Comparison of ENCODE assay signal across 15 cellular contexts in the genomic region with DNA sequence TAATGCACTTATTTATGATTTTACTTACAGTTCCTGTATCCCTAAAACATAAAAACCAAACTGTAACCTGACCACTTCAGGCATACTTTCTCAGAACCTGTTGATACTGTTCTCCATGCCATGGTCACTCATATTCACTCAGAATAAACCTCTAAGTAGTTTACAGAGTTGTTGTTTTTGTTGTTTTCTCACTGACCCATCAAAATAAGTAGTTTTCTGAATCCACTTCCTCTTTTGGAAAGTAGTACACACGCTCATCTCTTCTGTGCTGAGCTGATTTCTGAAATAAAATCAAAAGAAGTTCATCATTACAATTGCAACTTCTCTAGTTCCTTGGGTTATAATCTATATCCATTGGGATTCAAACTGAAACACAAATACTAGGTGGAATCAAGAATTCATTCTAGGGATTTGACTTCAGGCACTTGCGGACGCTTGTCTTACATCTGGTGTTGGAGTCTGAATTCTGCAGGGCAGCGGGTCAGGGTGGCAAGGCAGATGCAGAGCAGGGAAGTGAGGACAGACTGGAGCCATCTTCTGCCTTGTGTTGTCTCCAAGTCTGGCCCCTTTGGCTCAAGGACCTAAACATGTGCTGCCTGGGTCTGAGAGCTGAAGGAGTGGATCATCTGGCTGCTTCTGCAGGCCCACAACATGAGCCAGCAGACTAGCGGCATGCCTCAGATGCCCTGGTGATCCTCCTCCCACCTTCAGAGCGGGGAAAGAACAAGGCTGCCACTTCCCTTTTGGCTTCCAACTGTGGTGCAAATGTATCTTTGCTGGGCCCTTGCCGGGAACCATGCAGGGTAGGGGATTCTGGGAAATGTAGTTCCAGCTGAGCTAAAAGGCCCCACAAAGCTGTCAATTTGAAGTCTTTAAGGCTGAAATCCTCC.
DNase-seq lines count a peak whose midpoint lies in the region; ATAC-seq, FAIRE-seq and TF ChIP-seq lines count a peak whose summit lies in the region.
"Had no signal": no experiment of that assay in that cellular context is flagged by ENCODE, and none has a peak within 500 bp of the region (broad histone marks: within the 10 kb centered on the region; RNA-seq: fewer than 3 reads in every experiment).

No MANE protein-coding gene starts in this region.

- POLR2A ChIA-PET in A673 (lab: Charles Lee; ENCODE audit: low non-redundant PET) (no interaction called here), endothelial cell of umbilical vein (lab: Charles Lee) (interaction anchor here (2.1 kb wide), 1 partner anchor 38 kb away, joined by 7 read pairs; no protein-coding TSS in a partner anchor)

- no peak overlapping the region for H3K9ac ChIP-seq in H9 (ENCODE audit: extremely low read depth, insufficient read length, low read length)
- no peak overlapping the region for H3K9ac ChIP-seq in endothelial cell of umbilical vein (replicated peaks; ENCODE audit: extremely low read depth, insufficient read depth, low read length)

- H3K14ac ChIP-seq in H9 (ENCODE audit: insufficient read depth, low read length), result peak overlapping the region; percentile 21; the same call in 1 of the 2 replicates

- H2BK15ac ChIP-seq in H9 (ENCODE audit: low read depth, low read length), result no peak overlapping the region

- ATAC-seq in RWPE2 (ENCODE audit: low read depth), result no peak

- no peak overlapping the region for H4K8ac ChIP-seq in H9 (replicated peaks; ENCODE audit: insufficient read length, low read depth, low read length)

- CTCF ChIA-PET in A673 (lab: Charles Lee) (no interaction called here), endothelial cell of umbilical vein (lab: Charles Lee) (no interaction called here)

- H3K79me2 ChIP-seq in H9 (ENCODE audit: insufficient read depth, low read length), result no peaks in the 10 kb centered on the region
- H3K79me2 ChIP-seq in endothelial cell of umbilical vein (ENCODE audit: control insufficient read depth, insufficient read depth, low read length), result no peaks in the 10 kb centered on the region

- H3T11ph ChIP-seq in H9 (ENCODE audit: low read length), result no peak overlapping the region

- intact Hi-C loops in A673 (cut with micrococcal nuclease; ENCODE audit: unreplicated experiment), result no loop called here
- intact Hi-C loops in endothelial cell of umbilical vein (cut with micrococcal nuclease), result loop anchor here (5.0 kb wide), 1 partner anchor 79 kb away; no protein-coding TSS in a partner anchor

- H3K4me3 Mint-ChIP-seq in H9, result no peak overlapping the region
- H3K4me3 Mint-ChIP-seq: activated CD8-positive, alpha-beta T cell treated with anti-CD3 and anti-CD28 coated beads for 36 hours; HFFc6 had no signal

- H3K36me3 ChIP-seq in A673 (ENCODE audit: insufficient read depth, low read length, poor library complexity, severe bottlenecking) (no peaks in the 10 kb centered on the region), RWPE2 (ENCODE audit: low read depth) (no peaks in the 10 kb centered on the region), endothelial cell of umbilical vein (ENCODE audit: control insufficient read depth in 2 of 2, extremely low read depth in 1 of 2, insufficient read depth in 2 of 2, low read length in 2 of 2) (no peaks in the 10 kb centered on the region)
- H3K36me3 ChIP-seq: neutrophil had no signal

- TF ChIP-seq CTCF in A673 (conservative IDR thresholded peaks at IDR 0.05; ENCODE audit: low read depth, low read length), result no peak
- no peak for TF ChIP-seq CTCF in H9 (conservative IDR thresholded peaks at IDR 0.05)
- no peak for TF ChIP-seq CTCF in RWPE2 (IDR thresholded peaks at IDR 0.05; ENCODE audit: poor library complexity, severe bottlenecking)
- TF ChIP-seq CTCF in endothelial cell of umbilical vein (IDR thresholded peaks at IDR 0.05; ENCODE audit: extremely low read depth in 1 of 2, insufficient read depth in 1 of 2, low read depth in 1 of 2, low read length in 2 of 2), result no peak

- BruUV-seq in A673 (replicated peaks; lab: Mats Ljungman, UMichigan) (no TSS peak), endothelial cell of umbilical vein (replicated peaks; lab: Mats Ljungman, UMichigan) (no TSS peak)

- H3K23ac ChIP-seq in H9 (ENCODE audit: insufficient read length, low read depth, low read length), result no peak overlapping the region

- H3K27me3 Mint-ChIP-seq in H9 (ENCODE audit: low read depth), result no peaks in the 10 kb centered on the region
- H3K27me3 Mint-ChIP-seq: activated CD8-positive, alpha-beta T cell treated with anti-CD3 and anti-CD28 coated beads for 36 hours had no signal

- H3K4me2 ChIP-seq in H9 (ENCODE audit: insufficient read depth, insufficient read length, low read length) (no peak overlapping the region), endothelial cell of umbilical vein (ENCODE audit: insufficient read depth, low read length) (no peak overlapping the region)

- H2BK120ac ChIP-seq in H9 (ENCODE audit: low read depth, low read length, poor library complexity, severe bottlenecking), result no peak overlapping the region

- H2AFZ ChIP-seq in H9 (ENCODE audit: low read length), result peak overlapping the region; percentile 78
- H2AFZ ChIP-seq in endothelial cell of umbilical vein (ENCODE audit: low read depth, low read length), result peak overlapping the region; percentile 31

- no peaks in the 10 kb centered on the region for H3K79me1 ChIP-seq in H9 (ENCODE audit: insufficient read depth, low read depth, low read length, poor library complexity, severe bottlenecking)

- WGBS in H9 (ENCODE audit: extremely low coverage, insufficient read length, low lambda C conversion rate), result no CpG with 5 or more reads among the region's 7 CpGs

- peak overlapping the region in 1 of 3 experiments; percentile 80; a peak in 1 of 7 replicates for H3K27ac Mint-ChIP-seq in H9
- H3K27ac Mint-ChIP-seq: activated CD8-positive, alpha-beta T cell treated with anti-CD3 and anti-CD28 coated beads for 36 hours; HFFc6 had no signal

- no peak overlapping the region for H2AK5ac ChIP-seq in H9 (ENCODE audit: insufficient read length, low read length)

- H3K27ac ChIP-seq in A673 (ENCODE audit: low read depth, low read length, poor library complexity, severe bottlenecking) (no peak overlapping the region), H9 (ENCODE audit: insufficient read length, low read depth, low read length) (no peak overlapping the region), RWPE2 (ENCODE audit: poor library complexity, severe bottlenecking) (peak overlapping the region; percentile 70), endothelial cell of umbilical vein (ENCODE audit: insufficient read depth, low read depth, low read length) (peak overlapping the region; percentile 91)
- H3K27ac ChIP-seq: neutrophil had no signal

- FAIRE-seq in endothelial cell of umbilical vein (lab: Jason Lieb, UNC), result no peak

- peaks cover 25 to 35% of the 10 kb centered on the region in 2 experiments for H3K4me1 Mint-ChIP-seq in H9

- H3K4me1 ChIP-seq in A673 (ENCODE audit: insufficient read depth, low read length, poor library complexity, severe bottlenecking) (peaks cover 11% of the 10 kb centered on the region), H9 (ENCODE audit: insufficient read depth, low read length) (peaks cover 8% of the 10 kb centered on the region; the same call in 1 of the 2 replicates), RWPE2 (ENCODE audit: insufficient read depth, poor library complexity, severe bottlenecking) (peaks cover 12% of the 10 kb centered on the region), endothelial cell of umbilical vein (ENCODE audit: control insufficient read depth, extremely low read depth, insufficient read depth, low read length) (peaks cover 25% of the 10 kb centered on the region)

- no peaks in the 10 kb centered on the region for H3K23me2 ChIP-seq in H9 (ENCODE audit: insufficient read length, low read depth, low read length, poor library complexity, severe bottlenecking)

- no peak for TF ChIP-seq POLR2A in endothelial cell of umbilical vein (IDR thresholded peaks at IDR 0.05; ENCODE audit: low read depth, low read length)

- peaks cover 9 to 19% (median 16%) of the 10 kb centered on the region in 3 experiments; a peak in 6 of 7 replicates for H3K36me3 Mint-ChIP-seq in H9 (ENCODE audit: insufficient read depth in 1 of 3, low read depth in 3 of 3)

- H3K4ac ChIP-seq in H9 (ENCODE audit: low read depth, low read length), result no peak overlapping the region

- dilution Hi-C loops in endothelial cell of umbilical vein (cut with MboI; ENCODE audit: extremely low pct_ligation_motif_present, low sequenced_read_pairs), result no loop called here

- H2BK12ac ChIP-seq in H9 (ENCODE audit: insufficient read length, low read depth, low read length), result no peak overlapping the region

- no peak overlapping the region for H2BK20ac ChIP-seq in H9 (ENCODE audit: low read depth, low read length, poor library complexity, severe bottlenecking)

- no peak overlapping the region for H3K56ac ChIP-seq in H9 (ENCODE audit: insufficient read length, low read depth, low read length)

- H4K5ac ChIP-seq in H9 (ENCODE audit: insufficient read length, low read depth, low read length), result no peak overlapping the region

- H3K9me1 ChIP-seq in endothelial cell of umbilical vein (replicated peaks; ENCODE audit: control insufficient read depth, extremely low read depth, insufficient read depth, low read length), result no peaks in the 10 kb centered on the region

- no peak overlapping the region for H4K91ac ChIP-seq in H9 (ENCODE audit: insufficient read length, low read depth, low read length)

- no peak overlapping the region for H2BK5ac ChIP-seq in H9 (ENCODE audit: insufficient read length, low read length)

- H3K9me3 ChIP-seq in A673 (ENCODE audit: low read depth, low read length, poor library complexity, severe bottlenecking) (no peaks in the 10 kb centered on the region), H9 (ENCODE audit: control insufficient read depth, low read depth, low read length) (peaks cover 9% of the 10 kb centered on the region), RWPE2 (ENCODE audit: severe bottlenecking) (no peaks in the 10 kb centered on the region), endothelial cell of umbilical vein (replicated peaks; ENCODE audit: control insufficient read depth, insufficient read depth, low read length) (no peaks in the 10 kb centered on the region)
- H3K9me3 ChIP-seq: neutrophil had no signal

- DNase-seq in A673 (ENCODE audit: low spot score), result peak; percentile 12
- peak; percentile 75 for DNase-seq in H9
- no peak for DNase-seq in RWPE2 (ENCODE audit: low spot score)
- no peak for DNase-seq in endothelial cell of umbilical vein (ENCODE audit: low read depth, low spot score)
- DNase-seq in putamen (ENCODE audit: low spot score), result no peak
- DNase-seq in occipital lobe (lab: John Stamatoyannopoulos, UW), result no peak
- DNase-seq in foreskin melanocyte, result no peak
- DNase-seq in NCI-H526 treated with DMSO at 0.1 percent for 48 hours (lab: John Stamatoyannopoulos, UW), result no peak
- DNase-seq: activated CD8-positive, alpha-beta T cell treated with anti-CD3 and anti-CD28 coated beads for 36 hours; activated effector memory CD4-positive, alpha-beta T cell treated with Interleukin-2 at 50 U/mL for 16 hours; Calu3; effector CD4-positive, alpha-beta T cell; HFFc6; NCI-H2081 treated with DMSO at 0.1 percent for 48 hours had no signal

- H3K27me3 ChIP-seq in A673 (replicated peaks; ENCODE audit: insufficient read depth, low read depth, low read length, poor library complexity) (no peaks in the 10 kb centered on the region), H9 (ENCODE audit: insufficient read depth, low read length) (no peaks in the 10 kb centered on the region), RWPE2 (ENCODE audit: insufficient read depth, poor library complexity, severe bottlenecking) (no peaks in the 10 kb centered on the region), endothelial cell of umbilical vein (ENCODE audit: control insufficient read depth in 2 of 2, insufficient read depth in 2 of 2, low read length in 2 of 2) (no peaks in the 10 kb centered on the region)
- H3K27me3 ChIP-seq: neutrophil had no signal

- H3K4me3 ChIP-seq in A673 (ENCODE audit: low read depth, low read length, poor library complexity, severe bottlenecking), result no peak overlapping the region
- H3K4me3 ChIP-seq in RWPE2 (ENCODE audit: severe bottlenecking), result no peak overlapping the region
- no peak overlapping the region for H3K4me3 ChIP-seq in endothelial cell of umbilical vein (replicated peaks in 1 of 3; ENCODE audit: insufficient read depth in 1 of 3, low read depth in 1 of 3, low read length in 3 of 3)

- H4K20me1 ChIP-seq in H9 (ENCODE audit: control insufficient read depth, insufficient read depth, insufficient read length) (no peaks in the 10 kb centered on the region), endothelial cell of umbilical vein (replicated peaks; ENCODE audit: control insufficient read depth, extremely low read depth, insufficient read depth, low read length) (no peaks in the 10 kb centered on the region)

- H3K9me3 Mint-ChIP-seq in H9, result peaks cover 15 to 19% of the 10 kb centered on the region in 2 experiments
- H3K9me3 Mint-ChIP-seq: activated CD8-positive, alpha-beta T cell treated with anti-CD3 and anti-CD28 coated beads for 36 hours had no signal

- H3K18ac ChIP-seq in H9 (ENCODE audit: insufficient read length, low read depth, low read length), result peak overlapping the region; percentile 60

Comparison
In these comparisons a context has a peak if more than half of its experiments do, and no peak if none do; other contexts are left out.
1. DNase-seq: peak in A673 (single experiment) and H9 (single experiment); none in RWPE2 (single experiment), endothelial cell of umbilical vein (single experiment), putamen (single experiment), occipital lobe (single experiment), foreskin melanocyte (single experiment) and NCI-H526 treated with DMSO at 0.1 percent for 48 hours (single experiment).
2. H3K27ac ChIP-seq: peak in RWPE2 (single experiment) and endothelial cell of umbilical vein (single experiment); none in A673 (single experiment) and H9 (single experiment).